ENCODE assay signal across 8 cellular contexts in genomic region chr16:47460755-47461597, GRCh38. TPM values are rescaled to one million over a fixed set of nuclear protein-coding genes. Genes with fewer than 3 reads are reported as not detected.
DNase-seq lines count a peak whose midpoint lies in the region; ATAC-seq, FAIRE-seq and TF ChIP-seq lines count a peak whose summit lies in the region.

Gene ITFG1, minus strand, starts transcription at chr16:47461063. Its CDS starts 18 bp downstream, at chr16:47461045.
Gene PHKB, plus strand, starts transcription at chr16:47461331. Its CDS starts 20 bp downstream, at chr16:47461351.

- peak in 4 of 9 donors; percentile 21 to 31 (median 26) for TF ChIP-seq CTCF in heart right ventricle (IDR thresholded peaks at IDR 0.05)
- peak; percentile 50 for TF ChIP-seq CTCF in type B pancreatic cell (conservative IDR thresholded peaks at IDR 0.05)

- no peaks in the 10 kb centered on the region for H3K9me3 Mint-ChIP-seq in type B pancreatic cell

- peaks cover 12% of the 10 kb centered on the region for H3K36me3 Mint-ChIP-seq in type B pancreatic cell

- 1% methylated on average over 81 to 82 of the region's 82 CpGs for WGBS in heart right ventricle, 2 donors

- H3K4me1 ChIP-seq in heart right ventricle: peaks cover 10 to 69% (median 57%) of the 10 kb centered on the region in 9 donors

- peak within 1 kb of the TSS; percentile 96 for H3K27ac Mint-ChIP-seq in type B pancreatic cell

- peak; percentile 70 for DNase-seq in GM12892 (ENCODE audit: insufficient read length)
- DNase-seq in NCI-H1105 treated with DMSO at 0.1 percent for 48 hours (lab: John Stamatoyannopoulos, UW): peak; percentile 94
- peak; percentile 87 for DNase-seq in amniotic epithelial cell (ENCODE audit: low read depth)
- peak; percentile 93 for DNase-seq in heart right ventricle
- peak; percentile 84 to 98 (median 90) for DNase-seq in posterior cingulate gyrus
- DNase-seq in type B pancreatic cell (ENCODE audit: extremely low spot score, unreplicated experiment): peak; percentile 94

- ATAC-seq in HG02678 (IDR thresholded peaks at IDR 0.05; ENCODE audit: unreplicated experiment) (peak; percentile 75), heart right ventricle (peak; percentile 93 to 97 (median 96))

- H3K27me3 Mint-ChIP-seq in type B pancreatic cell: no peaks in the 10 kb centered on the region

- H3K36me3 ChIP-seq in heart right ventricle: peaks cover 0 to 35% (median 6%) of the 10 kb centered on the region in 9 donors

- H3K27me3 ChIP-seq in heart right ventricle: no peaks in the 10 kb centered on the region

- intact Hi-C loops in T-helper 1 cell treated with Interleukin-12 subunit alpha and Interleukin-12 subunit beta and Interleukin-4 antibody, amounts not matched to agents 30 ng/mL and 1 ng/mL, for 36 hours (cut with micrococcal nuclease): loop anchor here (1.0 to 10.0 kb wide), 20 partner anchors 107 to 1148 kb away; partner anchors contain the start of genes DNAJA2, GPT2, NETO2 and ORC6
- intact Hi-C loops in heart right ventricle (cut with DNase I) (loop anchor here in 3 of 10 donors (2.0 to 10.0 kb wide), 3 partner anchors 32 to 124 kb away; no protein-coding TSS in a partner anchor), posterior cingulate gyrus (cut with DNase I) (loop anchor here (2.0 kb wide), 1 partner anchor 314 kb away; no protein-coding TSS in a partner anchor)

- TF ChIP-seq POLR2A in GM12892 (IDR thresholded peaks at IDR 0.05; ENCODE audit: low read depth, low read length): peak; percentile 94

- peak; percentile 94 for FAIRE-seq in GM12892 (lab: Jason Lieb, UNC)

- peak within 1 kb of the TSS; percentile 98 to 100 (median 99) for H3K27ac ChIP-seq in heart right ventricle

- H3K9me3 ChIP-seq in heart right ventricle: no peaks in the 10 kb centered on the region

- H3K4me3 ChIP-seq in heart right ventricle: peak within 1 kb of the TSS; percentile 53 to 97 (median 88)

- peaks cover 34% of the 10 kb centered on the region for H3K4me1 Mint-ChIP-seq in type B pancreatic cell (ENCODE audit: unreplicated experiment)

- peak within 1 kb of the TSS; percentile 95 for H3K4me3 Mint-ChIP-seq in type B pancreatic cell

RNA-seq across cellular contexts. Expression of gene ITFG1, which starts in this region (rescaled TPM):
- 27.7 TPM for polyA plus RNA-seq in GM12892 (2012; ENCODE audit: missing spikeins)
- 27.4 and 30.1 TPM in 2 replicates for total RNA-seq in T-helper 1 cell treated with Interleukin-12 subunit alpha and Interleukin-12 subunit beta and Interleukin-4 antibody, amounts not matched to agents 30 ng/mL and 1 ng/mL, for 36 hours
- total RNA-seq in heart right ventricle (10 to 100 TPM; 64.2 to 94.5 (median 75.4) TPM), type B pancreatic cell (ENCODE audit: low replicate concordance) (46.6 and 47.1 TPM in 2 replicates)
- polyA plus RNA-seq in heart right ventricle: 10 to 100 TPM; 10.1 to 28.1 TPM

RNA-seq across cellular contexts. Expression of gene PHKB, which starts in this region (rescaled TPM):
- 27.9 TPM for polyA plus RNA-seq in GM12892 (2012; ENCODE audit: missing spikeins)
- 43.2 and 48.2 TPM in 2 replicates for total RNA-seq in T-helper 1 cell treated with Interleukin-12 subunit alpha and Interleukin-12 subunit beta and Interleukin-4 antibody, amounts not matched to agents 30 ng/mL and 1 ng/mL, for 36 hours
- 10 to 100 TPM; 61.2 to 76.6 (median 64.5) TPM for total RNA-seq in heart right ventricle
- polyA plus RNA-seq in heart right ventricle: 10 to 100 TPM; 16.9 to 20.0 TPM
- total RNA-seq in type B pancreatic cell (ENCODE audit: low replicate concordance): 72.9 and 76.1 TPM in 2 replicates

Comparison
In these comparisons a context has a peak if more than half of its experiments do, and no peak if none do; other contexts are left out.
1. Peak in every context shown above with its lines: DNase-seq, ATAC-seq, H3K4me3 ChIP-seq and H3K27ac ChIP-seq.